1 cellular context compared by ENCODE assay signal in the genomic region with DNA sequence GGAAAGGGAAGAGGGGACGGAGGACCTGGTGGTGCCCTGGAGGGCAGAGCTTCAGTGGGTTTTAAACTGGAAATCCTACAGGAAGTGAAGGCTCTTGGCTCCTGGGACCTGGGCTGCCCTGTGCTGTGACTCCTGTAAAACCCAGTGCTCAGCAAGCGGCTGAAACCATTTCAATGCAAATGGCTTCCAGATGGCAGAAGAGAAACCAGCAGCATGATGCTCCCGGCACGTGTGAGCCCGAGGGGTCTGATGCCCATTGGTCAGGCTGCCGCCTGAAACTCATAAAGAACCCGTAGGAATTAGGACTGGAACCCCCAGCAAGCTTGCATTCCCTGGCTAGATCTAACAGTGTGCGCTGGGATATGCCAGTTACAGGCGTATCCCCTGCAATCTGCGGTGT.
TF ChIP-seq lines count a peak whose summit lies in the region.

No MANE protein-coding gene starts in this region.

TF ChIP-seq in GM23338, 12 proteins besides CTCF, POLR2A, EP300 and RAD21:
- TF ChIP-seq, protein P1, sequence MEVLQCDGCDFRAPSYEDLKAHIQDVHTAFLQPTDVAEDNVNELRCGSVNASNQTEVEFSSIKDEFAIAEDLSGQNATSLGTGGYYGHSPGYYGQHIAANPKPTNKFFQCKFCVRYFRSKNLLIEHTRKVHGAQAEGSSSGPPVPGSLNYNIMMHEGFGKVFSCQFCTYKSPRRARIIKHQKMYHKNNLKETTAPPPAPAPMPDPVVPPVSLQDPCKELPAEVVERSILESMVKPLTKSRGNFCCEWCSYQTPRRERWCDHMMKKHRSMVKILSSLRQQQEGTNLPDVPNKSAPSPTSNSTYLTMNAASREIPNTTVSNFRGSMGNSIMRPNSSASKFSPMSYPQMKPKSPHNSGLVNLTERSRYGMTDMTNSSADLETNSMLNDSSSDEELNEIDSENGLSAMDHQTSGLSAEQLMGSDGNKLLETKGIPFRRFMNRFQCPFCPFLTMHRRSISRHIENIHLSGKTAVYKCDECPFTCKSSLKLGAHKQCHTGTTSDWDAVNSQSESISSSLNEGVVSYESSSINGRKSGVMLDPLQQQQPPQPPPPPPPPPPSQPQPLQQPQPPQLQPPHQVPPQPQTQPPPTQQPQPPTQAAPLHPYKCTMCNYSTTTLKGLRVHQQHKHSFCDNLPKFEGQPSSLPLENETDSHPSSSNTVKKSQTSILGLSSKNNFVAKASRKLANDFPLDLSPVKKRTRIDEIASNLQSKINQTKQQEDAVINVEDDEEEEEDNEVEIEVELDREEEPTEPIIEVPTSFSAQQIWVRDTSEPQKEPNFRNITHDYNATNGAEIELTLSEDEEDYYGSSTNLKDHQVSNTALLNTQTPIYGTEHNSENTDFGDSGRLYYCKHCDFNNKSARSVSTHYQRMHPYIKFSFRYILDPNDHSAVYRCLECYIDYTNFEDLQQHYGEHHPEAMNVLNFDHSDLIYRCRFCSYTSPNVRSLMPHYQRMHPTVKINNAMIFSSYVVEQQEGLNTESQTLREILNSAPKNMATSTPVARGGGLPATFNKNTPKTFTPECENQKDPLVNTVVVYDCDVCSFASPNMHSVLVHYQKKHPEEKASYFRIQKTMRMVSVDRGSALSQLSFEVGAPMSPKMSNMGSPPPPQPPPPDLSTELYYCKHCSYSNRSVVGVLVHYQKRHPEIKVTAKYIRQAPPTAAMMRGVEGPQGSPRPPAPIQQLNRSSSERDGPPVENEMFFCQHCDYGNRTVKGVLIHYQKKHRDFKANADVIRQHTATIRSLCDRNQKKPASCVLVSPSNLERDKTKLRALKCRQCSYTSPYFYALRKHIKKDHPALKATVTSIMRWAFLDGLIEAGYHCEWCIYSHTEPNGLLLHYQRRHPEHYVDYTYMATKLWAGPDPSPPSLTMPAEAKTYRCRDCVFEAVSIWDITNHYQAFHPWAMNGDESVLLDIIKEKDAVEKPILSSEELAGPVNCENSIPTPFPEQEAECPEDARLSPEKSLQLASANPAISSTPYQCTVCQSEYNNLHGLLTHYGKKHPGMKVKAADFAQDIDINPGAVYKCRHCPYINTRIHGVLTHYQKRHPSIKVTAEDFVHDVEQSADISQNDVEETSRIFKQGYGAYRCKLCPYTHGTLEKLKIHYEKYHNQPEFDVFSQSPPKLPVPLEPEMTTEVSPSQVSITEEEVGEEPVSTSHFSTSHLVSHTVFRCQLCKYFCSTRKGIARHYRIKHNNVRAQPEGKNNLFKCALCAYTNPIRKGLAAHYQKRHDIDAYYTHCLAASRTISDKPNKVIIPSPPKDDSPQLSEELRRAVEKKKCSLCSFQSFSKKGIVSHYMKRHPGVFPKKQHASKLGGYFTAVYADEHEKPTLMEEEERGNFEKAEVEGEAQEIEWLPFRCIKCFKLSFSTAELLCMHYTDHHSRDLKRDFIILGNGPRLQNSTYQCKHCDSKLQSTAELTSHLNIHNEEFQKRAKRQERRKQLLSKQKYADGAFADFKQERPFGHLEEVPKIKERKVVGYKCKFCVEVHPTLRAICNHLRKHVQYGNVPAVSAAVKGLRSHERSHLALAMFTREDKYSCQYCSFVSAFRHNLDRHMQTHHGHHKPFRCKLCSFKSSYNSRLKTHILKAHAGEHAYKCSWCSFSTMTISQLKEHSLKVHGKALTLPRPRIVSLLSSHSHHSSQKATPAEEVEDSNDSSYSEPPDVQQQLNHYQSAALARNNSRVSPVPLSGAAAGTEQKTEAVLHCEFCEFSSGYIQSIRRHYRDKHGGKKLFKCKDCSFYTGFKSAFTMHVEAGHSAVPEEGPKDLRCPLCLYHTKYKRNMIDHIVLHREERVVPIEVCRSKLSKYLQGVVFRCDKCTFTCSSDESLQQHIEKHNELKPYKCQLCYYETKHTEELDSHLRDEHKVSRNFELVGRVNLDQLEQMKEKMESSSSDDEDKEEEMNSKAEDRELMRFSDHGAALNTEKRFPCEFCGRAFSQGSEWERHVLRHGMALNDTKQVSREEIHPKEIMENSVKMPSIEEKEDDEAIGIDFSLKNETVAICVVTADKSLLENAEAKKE (CRISPR knock-in tag; IDR thresholded peaks at IDR 0.05), result no peak
- TF ChIP-seq JUNB (IDR thresholded peaks at IDR 0.05; ENCODE audit: unreplicated experiment) (no peak), EZH2phosphoT487 (IDR thresholded peaks at IDR 0.05; ENCODE audit: unreplicated experiment) (no peak), NANOG (IDR thresholded peaks at IDR 0.05; ENCODE audit: borderline replicate concordance) (no peak), CREB1 (CRISPR knock-in tag; IDR thresholded peaks at IDR 0.05; ENCODE audit: low read depth) (no peak), POLR2AphosphoS5 (IDR thresholded peaks at IDR 0.05; ENCODE audit: low read depth) (no peak), STAT1 (IDR thresholded peaks at IDR 0.05; ENCODE audit: unreplicated experiment) (no peak), EZH2 (IDR thresholded peaks at IDR 0.05; ENCODE audit: low read depth, unreplicated experiment) (no peak), ZNF331 (CRISPR knock-in tag; IDR thresholded peaks at IDR 0.05; ENCODE audit: low read depth) (no peak)
- TF ChIP-seq, protein P2, sequence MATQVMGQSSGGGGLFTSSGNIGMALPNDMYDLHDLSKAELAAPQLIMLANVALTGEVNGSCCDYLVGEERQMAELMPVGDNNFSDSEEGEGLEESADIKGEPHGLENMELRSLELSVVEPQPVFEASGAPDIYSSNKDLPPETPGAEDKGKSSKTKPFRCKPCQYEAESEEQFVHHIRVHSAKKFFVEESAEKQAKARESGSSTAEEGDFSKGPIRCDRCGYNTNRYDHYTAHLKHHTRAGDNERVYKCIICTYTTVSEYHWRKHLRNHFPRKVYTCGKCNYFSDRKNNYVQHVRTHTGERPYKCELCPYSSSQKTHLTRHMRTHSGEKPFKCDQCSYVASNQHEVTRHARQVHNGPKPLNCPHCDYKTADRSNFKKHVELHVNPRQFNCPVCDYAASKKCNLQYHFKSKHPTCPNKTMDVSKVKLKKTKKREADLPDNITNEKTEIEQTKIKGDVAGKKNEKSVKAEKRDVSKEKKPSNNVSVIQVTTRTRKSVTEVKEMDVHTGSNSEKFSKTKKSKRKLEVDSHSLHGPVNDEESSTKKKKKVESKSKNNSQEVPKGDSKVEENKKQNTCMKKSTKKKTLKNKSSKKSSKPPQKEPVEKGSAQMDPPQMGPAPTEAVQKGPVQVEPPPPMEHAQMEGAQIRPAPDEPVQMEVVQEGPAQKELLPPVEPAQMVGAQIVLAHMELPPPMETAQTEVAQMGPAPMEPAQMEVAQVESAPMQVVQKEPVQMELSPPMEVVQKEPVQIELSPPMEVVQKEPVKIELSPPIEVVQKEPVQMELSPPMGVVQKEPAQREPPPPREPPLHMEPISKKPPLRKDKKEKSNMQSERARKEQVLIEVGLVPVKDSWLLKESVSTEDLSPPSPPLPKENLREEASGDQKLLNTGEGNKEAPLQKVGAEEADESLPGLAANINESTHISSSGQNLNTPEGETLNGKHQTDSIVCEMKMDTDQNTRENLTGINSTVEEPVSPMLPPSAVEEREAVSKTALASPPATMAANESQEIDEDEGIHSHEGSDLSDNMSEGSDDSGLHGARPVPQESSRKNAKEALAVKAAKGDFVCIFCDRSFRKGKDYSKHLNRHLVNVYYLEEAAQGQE (IDR thresholded peaks at IDR 0.05; ENCODE audit: unreplicated experiment), result no peak
- TF ChIP-seq, protein P3, sequence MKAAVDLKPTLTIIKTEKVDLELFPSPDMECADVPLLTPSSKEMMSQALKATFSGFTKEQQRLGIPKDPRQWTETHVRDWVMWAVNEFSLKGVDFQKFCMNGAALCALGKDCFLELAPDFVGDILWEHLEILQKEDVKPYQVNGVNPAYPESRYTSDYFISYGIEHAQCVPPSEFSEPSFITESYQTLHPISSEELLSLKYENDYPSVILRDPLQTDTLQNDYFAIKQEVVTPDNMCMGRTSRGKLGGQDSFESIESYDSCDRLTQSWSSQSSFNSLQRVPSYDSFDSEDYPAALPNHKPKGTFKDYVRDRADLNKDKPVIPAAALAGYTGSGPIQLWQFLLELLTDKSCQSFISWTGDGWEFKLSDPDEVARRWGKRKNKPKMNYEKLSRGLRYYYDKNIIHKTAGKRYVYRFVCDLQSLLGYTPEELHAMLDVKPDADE (IDR thresholded peaks at IDR 0.05), result no peak
